In genomic region chr7:142855401-142855743, GRCh38 we compare ENCODE assay signal across 8 cellular contexts. TPM values are rescaled to one million over a fixed set of nuclear protein-coding genes. Genes with fewer than 3 reads are reported as not detected.
A peak's percentile ranks its signal among the peaks of the same experiment; 100 is the strongest.
DNase-seq lines count a peak whose midpoint lies in the region; ATAC-seq, FAIRE-seq and TF ChIP-seq lines count a peak whose summit lies in the region.

No MANE protein-coding gene starts in this region.

- H3K27me3 Mint-ChIP-seq in CD8-positive, alpha-beta T cell (ENCODE audit: low read depth), result no peaks in the 10 kb centered on the region

- FAIRE-seq in GM12891 (lab: Jason Lieb, UNC), result no peak
- FAIRE-seq in GM19239 (lab: Jason Lieb, UNC), result no peak

- peak overlapping the region; percentile 79 for H3K4me3 ChIP-seq in CD8-positive, alpha-beta T cell (ENCODE audit: low read depth, low read length)
- H3K4me3 ChIP-seq in breast epithelium (peak overlapping the region; percentile 58 to 93 (median 75)), mucosa of stomach (ENCODE audit: low read length) (peak overlapping the region; percentile 10)

- TF ChIP-seq POLR2A in breast epithelium (IDR thresholded peaks at IDR 0.05) (no peak), GM12891 (IDR thresholded peaks at IDR 0.05; ENCODE audit: low read depth, low read length) (no peak)

- H3K4me3 Mint-ChIP-seq in CD8-positive, alpha-beta T cell, result peak overlapping the region; percentile 82

- DNase-seq in CD8-positive, alpha-beta T cell, result no peak
- DNase-seq in breast epithelium (ENCODE audit: low spot score in 2 of 2) (no peak), GM12891 (ENCODE audit: insufficient read length, low spot score) (no peak), CD1c-positive myeloid dendritic cell (ENCODE audit: extremely low spot score) (no peak), GM19239 (ENCODE audit: insufficient read length, low spot score) (no peak), COLO829 (ENCODE audit: low spot score) (no peak)

- H3K36me3 Mint-ChIP-seq in CD8-positive, alpha-beta T cell, result peaks cover 5% of the 10 kb centered on the region

- no peaks in the 10 kb centered on the region for H3K27me3 ChIP-seq in CD8-positive, alpha-beta T cell (ENCODE audit: insufficient read depth, low read length)
- no peaks in the 10 kb centered on the region for H3K27me3 ChIP-seq in breast epithelium
- H3K27me3 ChIP-seq in mucosa of stomach (ENCODE audit: control insufficient read depth, insufficient read depth, low read length), result peaks cover 14% of the 10 kb centered on the region

- intact Hi-C loops in CD8-positive, alpha-beta T cell (cut with DNase I, micrococcal nuclease), result loop anchor here (2.0 kb wide), 3 partner anchors 47 to 359 kb away; no protein-coding TSS in a partner anchor
- intact Hi-C loops in breast epithelium (cut with DNase I; ENCODE audit: low total_unique reads), result no loop called here

- POLR2A ChIA-PET in CD8-positive, alpha-beta T cell (lab: Charles Lee), result interaction anchor here (2.1 to 3.1 kb wide), 2 partner anchors 45 to 57 kb away, joined by 7 to 18 read pairs; no protein-coding TSS in a partner anchor

- CTCF ChIA-PET in CD8-positive, alpha-beta T cell (lab: Charles Lee), result interaction anchor here (0.7 to 3.1 kb wide), 11 partner anchors 10 to 396 kb away, joined by 3 to 28 read pairs (median 4); no protein-coding TSS in a partner anchor

- H3K36me3 ChIP-seq in CD8-positive, alpha-beta T cell (ENCODE audit: insufficient read depth, low read length), result no peaks in the 10 kb centered on the region
- H3K36me3 ChIP-seq in breast epithelium (no peaks in the 10 kb centered on the region), mucosa of stomach (ENCODE audit: control insufficient read depth, insufficient read depth, low read length) (no peaks in the 10 kb centered on the region)

- peaks cover 9% of the 10 kb centered on the region for H3K4me1 ChIP-seq in CD8-positive, alpha-beta T cell (ENCODE audit: insufficient read depth, low read length)
- H3K4me1 ChIP-seq in breast epithelium, result peaks cover 0 to 3% of the 10 kb centered on the region in 2 donors
- peaks cover 12% of the 10 kb centered on the region for H3K4me1 ChIP-seq in mucosa of stomach (ENCODE audit: control insufficient read depth, insufficient read depth, low read length)

- H3K9ac ChIP-seq in mucosa of stomach (ENCODE audit: low read length), result no peak overlapping the region

- no peaks in the 10 kb centered on the region for H3K9me3 Mint-ChIP-seq in CD8-positive, alpha-beta T cell

- H3K4me1 Mint-ChIP-seq in CD8-positive, alpha-beta T cell (ENCODE audit: low read depth), result peaks cover 14% of the 10 kb centered on the region

- ATAC-seq in CD8-positive, alpha-beta T cell, result no peak
- peak; percentile 4 for ATAC-seq in HG03354 (IDR thresholded peaks at IDR 0.05; ENCODE audit: poor library complexity, severe bottlenecking, unreplicated experiment)

- H3K27ac Mint-ChIP-seq in CD8-positive, alpha-beta T cell, result peak overlapping the region; percentile 71

- no peaks in the 10 kb centered on the region for H3K9me3 ChIP-seq in CD8-positive, alpha-beta T cell (ENCODE audit: low read length)
- H3K9me3 ChIP-seq in breast epithelium (no peaks in the 10 kb centered on the region), mucosa of stomach (ENCODE audit: control insufficient read depth, low read length) (no peaks in the 10 kb centered on the region)

- no peak overlapping the region for H3K27ac ChIP-seq in CD8-positive, alpha-beta T cell (ENCODE audit: low read depth, low read length)
- peak overlapping the region in 1 of 2 donors; percentile 82 for H3K27ac ChIP-seq in breast epithelium

- TF ChIP-seq CTCF in CD8-positive, alpha-beta T cell (IDR thresholded peaks at IDR 0.05), result no peak
- no peak for TF ChIP-seq CTCF in breast epithelium (IDR thresholded peaks at IDR 0.05)

TF ChIP-seq in GM12891, 5 proteins besides CTCF, POLR2A, EP300 and RAD21:
- no peak for TF ChIP-seq PAX5 (IDR thresholded peaks at IDR 0.05; ENCODE audit: insufficient read depth, low read length, severe bottlenecking)
- no peak for TF ChIP-seq TAF1 (IDR thresholded peaks at IDR 0.05; ENCODE audit: low read depth, low read length)
- no peak for TF ChIP-seq POLR2AphosphoS5 (IDR thresholded peaks at IDR 0.05; ENCODE audit: low read depth, low read length)
- no peak for TF ChIP-seq SPI1 (IDR thresholded peaks at IDR 0.05; ENCODE audit: low read depth, low read length)
- TF ChIP-seq POU2F2 (IDR thresholded peaks at IDR 0.05; ENCODE audit: low read depth, low read length), result no peak

RNA-seq across cellular contexts. Expression of gene EPHB6, which starts 0.5 kb away (rescaled TPM):
- total RNA-seq in CD8-positive, alpha-beta T cell, result 10 to 100 TPM; 13.8 to 15.3 TPM
- total RNA-seq in breast epithelium, result 10 to 100 TPM in 2 of 3 donors, 1 to 10 TPM in 1; 5.2 to 29.8 (median 29.6) TPM
- 0.32 TPM for polyA plus RNA-seq in GM12891 (2012; ENCODE audit: low read depth, missing spikeins)

RNA-seq across cellular contexts. Expression of gene TRPV6, which starts 30.2 kb away (rescaled TPM):
- total RNA-seq in CD8-positive, alpha-beta T cell, result not detected
- total RNA-seq in breast epithelium, result 10 to 100 TPM in 2 of 3 donors, under 1 TPM in 1; under 0.01 to 19.8 (median 13.4) TPM
- 0.04 TPM for polyA plus RNA-seq in GM12891 (2012; ENCODE audit: low read depth, missing spikeins)

Comparison
In these comparisons a context has a peak if more than half of its experiments do, and no peak if none do; other contexts are left out.
1. H3K4me3 ChIP-seq: peak in every context shown above with its lines; median percentile 79 in CD8-positive, alpha-beta T cell; 75 in breast epithelium; 10 in mucosa of stomach.